ENCODE assay signal across 8 cellular contexts in the genomic region with DNA sequence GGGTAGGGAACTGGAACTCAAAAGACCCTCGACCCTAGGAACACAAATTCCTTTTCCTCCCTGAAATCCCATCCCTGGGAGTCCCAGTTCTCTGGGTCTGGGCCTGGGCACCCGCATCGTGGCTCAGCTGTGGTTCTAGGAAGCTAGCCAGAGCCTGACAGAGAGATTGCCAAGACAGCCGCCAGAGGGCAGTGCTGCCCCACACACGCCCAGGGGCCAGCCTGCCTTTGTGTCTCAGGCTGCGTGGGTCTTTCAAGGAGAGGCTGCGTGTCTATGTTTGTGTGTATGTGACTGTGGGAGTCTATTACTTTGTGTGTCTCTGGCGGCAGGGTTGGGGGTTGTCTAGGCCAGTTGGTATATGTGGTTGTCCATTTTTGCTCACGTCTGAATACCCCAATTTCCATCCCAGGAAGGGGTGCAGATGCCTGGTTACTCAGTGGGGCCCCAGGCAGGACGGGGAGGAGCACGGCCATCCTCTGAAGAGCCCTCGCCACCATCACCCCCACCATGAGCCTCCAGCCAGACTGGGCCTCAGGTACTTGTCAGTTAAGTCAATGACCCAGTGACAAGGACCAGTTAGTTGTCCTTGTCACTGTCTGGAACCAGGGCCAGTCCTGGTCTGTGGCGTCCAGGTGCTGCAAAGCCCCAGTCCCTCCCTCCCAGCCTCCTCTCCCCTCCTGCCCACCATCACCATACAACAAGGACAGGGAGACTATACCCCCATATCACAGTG. TPM values are rescaled to one million over a fixed set of nuclear protein-coding genes. Genes with fewer than 3 reads are reported as not detected.
DNase-seq lines count a peak whose midpoint lies in the region; ATAC-seq, FAIRE-seq and TF ChIP-seq lines count a peak whose summit lies in the region.

No MANE protein-coding gene starts in this region.

- H3K36me3 ChIP-seq in bronchial epithelial cell (ENCODE audit: control insufficient read depth, insufficient read depth, low read length) (no peaks in the 10 kb centered on the region), kidney (ENCODE audit: control insufficient read depth in 1 of 2, insufficient read depth in 2 of 2, low read length in 2 of 2) (no peaks in the 10 kb centered on the region)

- no peaks in the 10 kb centered on the region for H3K9me3 ChIP-seq in kidney (ENCODE audit: control insufficient read depth in 1 of 2, low read length in 2 of 2)

- no peak overlapping the region for H3K9ac ChIP-seq in kidney (ENCODE audit: low read length in 2 of 2)

- peak; percentile 97 for TF ChIP-seq CTCF in bronchial epithelial cell (IDR thresholded peaks at IDR 0.05; ENCODE audit: insufficient read depth, low read length, severe bottlenecking)
- TF ChIP-seq CTCF in kidney (IDR thresholded peaks at IDR 0.05; ENCODE audit: borderline replicate concordance, extremely low read depth, insufficient read depth) = peak; percentile 97

- H3K4me1 ChIP-seq in kidney (ENCODE audit: control insufficient read depth in 1 of 2, insufficient read depth in 1 of 2, low read depth in 1 of 2, low read length in 2 of 2) = peaks cover 0 to 8% of the 10 kb centered on the region in 2 donors

- no peaks in the 10 kb centered on the region for H3K27me3 ChIP-seq in bronchial epithelial cell (ENCODE audit: control insufficient read depth, insufficient read depth, low read length)

- no peak overlapping the region for H3K4me3 ChIP-seq in bronchial epithelial cell (ENCODE audit: low read depth, low read length)
- H3K4me3 ChIP-seq in kidney (ENCODE audit: low read length in 2 of 2) = no peak overlapping the region

- no peak overlapping the region for H3K27ac ChIP-seq in kidney (ENCODE audit: low read depth in 2 of 2, low read length in 2 of 2)

- peak; percentile 80 for DNase-seq in ELR (ENCODE audit: low read depth)
- peak; percentile 71 for DNase-seq in NCI-H2227 (lab: John Stamatoyannopoulos, UW; ENCODE audit: unreplicated experiment)
- peak; percentile 62 for DNase-seq in bronchial epithelial cell (ENCODE audit: low read depth)
- peak; percentile 89 for DNase-seq in kidney
- peak; percentile 56 to 65 (median 62) for DNase-seq in stimulated activated CD4-positive, alpha-beta T cell treated with anti-CD3 and anti-CD28 coated beads, Interleukin-1b, Interleukin-23, amount 100 ng/mL, for 24 hours (ENCODE audit: low read depth in 4 of 4, low spot score in 1 of 4)

- peak; percentile 84 for FAIRE-seq in bronchial epithelial cell (lab: Jason Lieb, UNC)
- FAIRE-seq in kidney (lab: Jason Lieb, UNC) = no peak

- intact Hi-C loops in kidney (cut with DNase I) = no loop called here

- ATAC-seq in HG02852 (IDR thresholded peaks at IDR 0.05; ENCODE audit: unreplicated experiment) (peak; percentile 76), HG03095 (IDR thresholded peaks at IDR 0.05; ENCODE audit: unreplicated experiment) (no peak)
- ATAC-seq in activated CD4-positive, CD25-positive, alpha-beta regulatory T cell treated with anti-CD3 and anti-CD28 coated beads, Interleukin-2, amount 50 U/mL, for 24 hours = peak; percentile 75 to 87

RNA-seq across cellular contexts. Expression of a gene that starts 32.2 kb away (rescaled TPM):
- total RNA-seq in bronchial epithelial cell = 1.8 and 2.3 TPM in 2 replicates
- total RNA-seq in kidney = 10.0 TPM
- 2.3 TPM for polyA plus RNA-seq in kidney (ENCODE audit: insufficient read depth, low read depth, low replicate concordance)

RNA-seq across cellular contexts. Expression of a gene that starts 34.3 kb away (rescaled TPM):
- total RNA-seq in bronchial epithelial cell (34.2 and 39.4 TPM in 2 replicates), kidney (42.5 TPM)
- 264 TPM for polyA plus RNA-seq in kidney (ENCODE audit: insufficient read depth, low read depth, low replicate concordance)

RNA-seq across cellular contexts. Expression of a gene that starts 34.4 kb away (rescaled TPM):
- not detected in 2 replicates for total RNA-seq in bronchial epithelial cell
- total RNA-seq in kidney = 1.6 TPM
- polyA plus RNA-seq in kidney (ENCODE audit: insufficient read depth, low read depth, low replicate concordance) = 5.6 TPM
